In genomic region chr18:79763407-79763806, GRCh38 we compare ENCODE assay signal across 21 cellular contexts. TPM values are rescaled to one million over a fixed set of nuclear protein-coding genes. Genes with fewer than 3 reads are reported as not detected.
"Had no signal": no experiment of that assay in that cellular context is flagged by ENCODE, and none has a peak within 500 bp of the region (broad histone marks: within the 10 kb centered on the region; RNA-seq: fewer than 3 reads in every experiment).

No MANE protein-coding gene starts in this region.

- H3K4me3 Mint-ChIP-seq: activated CD4-positive, alpha-beta memory T cell treated with anti-CD3 and anti-CD28 coated beads for 36 hours; activated CD4-positive, alpha-beta T cell treated with anti-CD3 and anti-CD28 coated beads, Interleukin-2, amount 10 ng/mL, durations not matched to agents 24 days and 14 days; activated naive CD4-positive, alpha-beta T cell treated with anti-CD3 and anti-CD28 coated beads, Interleukin-2, amount 10 ng/mL, durations not matched to agents 7 days and 5 days; activated T-cell treated with anti-CD3 and anti-CD28 coated beads, Interleukin-2, amount 50 U/mL, for 4 hours; central memory CD8-positive, alpha-beta T cell; T-helper 2 cell treated with Interferon-gamma antibody and Interleukin-4, amounts not matched to agents 5 μg/mL and 100 μg/mL, for 36 hours had no signal

- H3K4me1 Mint-ChIP-seq: activated naive CD4-positive, alpha-beta T cell treated with anti-CD3 and anti-CD28 coated beads, Interleukin-2, amount 10 ng/mL, durations not matched to agents 7 days and 5 days; central memory CD8-positive, alpha-beta T cell had no signal

- DNase-seq: activated CD4-positive, alpha-beta memory T cell treated with anti-CD3 and anti-CD28 coated beads for 36 hours; activated CD4-positive, alpha-beta T cell treated with anti-CD3 and anti-CD28 coated beads, Interleukin-2, amount 10 ng/mL, durations not matched to agents 24 days and 14 days; activated CD4-positive, CD25-positive, alpha-beta regulatory T cell treated with anti-CD3 and anti-CD28 coated beads, Interleukin-2, amount 50 U/mL, for 72 hours; activated CD8-positive, alpha-beta memory T cell treated with anti-CD3 and anti-CD28 coated beads for 24 hours; activated gamma-delta T cell treated with Interleukin-2 at 50 U/mL for 16 hours; activated naive CD4-positive, alpha-beta T cell treated with anti-CD3 and anti-CD28 coated beads, Interleukin-2, amount 10 ng/mL, durations not matched to agents 7 days and 5 days; activated T-cell treated with anti-CD3 and anti-CD28 coated beads, Interleukin-2, amount 50 U/mL, for 4 hours; MG63; MV-4-11; NCI-H1105; NCI-H1436; NCI-H1694 treated with DMSO at 0.1 percent for 48 hours; NCI-H2029 treated with DMSO at 0.1 percent for 48 hours; NCI-H510A treated with DMSO at 0.1 percent for 48 hours; SHP77; SW 1271 had no signal

- H3K27ac Mint-ChIP-seq: activated CD4-positive, alpha-beta memory T cell treated with anti-CD3 and anti-CD28 coated beads for 36 hours; activated CD4-positive, alpha-beta T cell treated with anti-CD3 and anti-CD28 coated beads, Interleukin-2, amount 10 ng/mL, durations not matched to agents 24 days and 14 days; activated naive CD4-positive, alpha-beta T cell treated with anti-CD3 and anti-CD28 coated beads, Interleukin-2, amount 10 ng/mL, durations not matched to agents 7 days and 5 days; T-helper 2 cell treated with Interferon-gamma antibody and Interleukin-4, amounts not matched to agents 5 μg/mL and 100 μg/mL, for 36 hours had no signal

- ATAC-seq: activated T-cell treated with anti-CD3 and anti-CD28 coated beads, Interleukin-2, amount 50 U/mL, for 4 hours; SK-N-SH treated with all-trans-retinoic acid at 6 μM for 48 hours had no signal

RNA-seq across cellular contexts. Expression of gene KCNG2, which starts 34.3 kb away (rescaled TPM):
- total RNA-seq: activated CD4-positive, alpha-beta memory T cell treated with anti-CD3 and anti-CD28 coated beads for 36 hours; activated CD4-positive, alpha-beta T cell treated with anti-CD3 and anti-CD28 coated beads, Interleukin-2, amount 10 ng/mL, durations not matched to agents 24 days and 14 days; activated T-cell treated with anti-CD3 and anti-CD28 coated beads, Interleukin-2, amount 50 U/mL, for 4 hours; SJSA1; T-helper 1 cell treated with Interleukin-12 subunit alpha and Interleukin-12 subunit beta and Interleukin-4 antibody, amounts not matched to agents 30 ng/mL and 1 ng/mL, for 36 hours had no signal
